ENCODE assay signal across 1 cellular context in the genomic region with DNA sequence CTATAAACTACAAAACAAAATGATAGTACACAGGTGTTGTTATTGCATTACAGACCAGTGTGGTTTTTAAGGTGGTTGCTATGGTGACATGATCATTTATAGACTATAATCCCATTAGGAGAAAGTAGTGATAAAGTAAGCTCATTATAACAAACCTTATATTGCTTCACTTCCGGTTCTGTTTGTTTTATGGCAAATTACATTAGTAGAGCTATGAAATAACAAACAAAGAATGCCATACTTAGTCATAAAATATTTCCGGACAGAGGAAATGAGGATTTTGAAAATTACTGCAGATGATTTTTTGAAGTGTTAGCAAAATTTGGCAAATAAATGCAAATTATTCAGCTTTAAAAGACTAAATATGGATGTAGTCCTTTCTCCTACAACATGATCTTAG.
TF ChIP-seq lines count a peak whose summit lies in the region.

No MANE protein-coding gene starts in this region.

TF ChIP-seq in SK-N-SH, 30 proteins besides CTCF, POLR2A, EP300 and RAD21 (continued from another document):
- TF ChIP-seq, protein P1, sequence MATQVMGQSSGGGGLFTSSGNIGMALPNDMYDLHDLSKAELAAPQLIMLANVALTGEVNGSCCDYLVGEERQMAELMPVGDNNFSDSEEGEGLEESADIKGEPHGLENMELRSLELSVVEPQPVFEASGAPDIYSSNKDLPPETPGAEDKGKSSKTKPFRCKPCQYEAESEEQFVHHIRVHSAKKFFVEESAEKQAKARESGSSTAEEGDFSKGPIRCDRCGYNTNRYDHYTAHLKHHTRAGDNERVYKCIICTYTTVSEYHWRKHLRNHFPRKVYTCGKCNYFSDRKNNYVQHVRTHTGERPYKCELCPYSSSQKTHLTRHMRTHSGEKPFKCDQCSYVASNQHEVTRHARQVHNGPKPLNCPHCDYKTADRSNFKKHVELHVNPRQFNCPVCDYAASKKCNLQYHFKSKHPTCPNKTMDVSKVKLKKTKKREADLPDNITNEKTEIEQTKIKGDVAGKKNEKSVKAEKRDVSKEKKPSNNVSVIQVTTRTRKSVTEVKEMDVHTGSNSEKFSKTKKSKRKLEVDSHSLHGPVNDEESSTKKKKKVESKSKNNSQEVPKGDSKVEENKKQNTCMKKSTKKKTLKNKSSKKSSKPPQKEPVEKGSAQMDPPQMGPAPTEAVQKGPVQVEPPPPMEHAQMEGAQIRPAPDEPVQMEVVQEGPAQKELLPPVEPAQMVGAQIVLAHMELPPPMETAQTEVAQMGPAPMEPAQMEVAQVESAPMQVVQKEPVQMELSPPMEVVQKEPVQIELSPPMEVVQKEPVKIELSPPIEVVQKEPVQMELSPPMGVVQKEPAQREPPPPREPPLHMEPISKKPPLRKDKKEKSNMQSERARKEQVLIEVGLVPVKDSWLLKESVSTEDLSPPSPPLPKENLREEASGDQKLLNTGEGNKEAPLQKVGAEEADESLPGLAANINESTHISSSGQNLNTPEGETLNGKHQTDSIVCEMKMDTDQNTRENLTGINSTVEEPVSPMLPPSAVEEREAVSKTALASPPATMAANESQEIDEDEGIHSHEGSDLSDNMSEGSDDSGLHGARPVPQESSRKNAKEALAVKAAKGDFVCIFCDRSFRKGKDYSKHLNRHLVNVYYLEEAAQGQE (IDR thresholded peaks at IDR 0.05; ENCODE audit: low read depth, low read length): no peak
- TF ChIP-seq MEF2A (IDR thresholded peaks at IDR 0.05; ENCODE audit: borderline replicate concordance, low read depth) (no peak), SIN3A (IDR thresholded peaks at IDR 0.05; ENCODE audit: borderline replicate concordance, low read depth, low read length) (no peak), RCOR1 (IDR thresholded peaks at IDR 0.05; ENCODE audit: low read length) (no peak)
- TF ChIP-seq, protein P2, sequence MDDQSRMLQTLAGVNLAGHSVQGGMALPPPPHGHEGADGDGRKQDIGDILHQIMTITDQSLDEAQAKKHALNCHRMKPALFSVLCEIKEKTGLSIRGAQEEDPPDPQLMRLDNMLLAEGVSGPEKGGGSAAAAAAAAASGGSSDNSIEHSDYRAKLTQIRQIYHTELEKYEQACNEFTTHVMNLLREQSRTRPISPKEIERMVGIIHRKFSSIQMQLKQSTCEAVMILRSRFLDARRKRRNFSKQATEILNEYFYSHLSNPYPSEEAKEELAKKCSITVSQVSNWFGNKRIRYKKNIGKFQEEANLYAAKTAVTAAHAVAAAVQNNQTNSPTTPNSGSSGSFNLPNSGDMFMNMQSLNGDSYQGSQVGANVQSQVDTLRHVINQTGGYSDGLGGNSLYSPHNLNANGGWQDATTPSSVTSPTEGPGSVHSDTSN (IDR thresholded peaks at IDR 0.05): no peak
